In the genomic region with DNA sequence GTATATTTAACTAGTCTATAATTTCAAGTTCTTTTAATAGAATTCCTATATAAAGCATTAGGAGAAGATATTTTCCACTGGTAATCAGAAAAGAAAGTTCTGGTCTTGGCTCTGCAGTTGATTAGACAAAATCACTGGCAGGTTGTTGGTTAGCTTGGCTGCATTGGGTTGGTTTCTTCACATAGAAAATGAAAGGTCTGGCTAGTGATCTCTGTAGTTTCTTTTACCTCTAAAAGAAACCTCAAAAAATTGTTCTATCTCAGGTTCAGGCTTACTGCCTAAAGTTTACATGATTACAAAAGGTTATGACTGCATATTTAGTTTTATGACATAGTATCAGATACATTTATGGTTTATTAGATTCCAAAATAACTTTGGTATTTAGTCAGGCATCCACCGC, we compare ENCODE assay signal across 11 cellular contexts.
DNase-seq lines count a peak whose midpoint lies in the region; ATAC-seq and TF ChIP-seq lines count a peak whose summit lies in the region.
"Had no signal": no experiment of that assay in that cellular context is flagged by ENCODE, and none has a peak within 500 bp of the region (broad histone marks: within the 10 kb centered on the region; RNA-seq: fewer than 3 reads in every experiment).

No MANE protein-coding gene starts in this region.

- TF ChIP-seq CTCF in chondrocyte (IDR thresholded peaks at IDR 0.05): no peak

- H3K9me3 ChIP-seq in MG63: 0 out of 2 replicates have a peak, but pooled peaks cover 3% of the 10 kb centered on the region

- no peak overlapping the region for H3K4me3 Mint-ChIP-seq in chondrocyte (ENCODE audit: unreplicated experiment)
- H3K4me3 Mint-ChIP-seq: CD4-positive, alpha-beta T cell; naive B cell had no signal

- H3K4me1 Mint-ChIP-seq in chondrocyte (ENCODE audit: low read depth): peaks cover 25% of the 10 kb centered on the region
- H3K4me1 Mint-ChIP-seq: naive B cell had no signal

- intact Hi-C loops in head of caudate nucleus (cut with DNase I): no loop called here

- H3K4me3 ChIP-seq in MG63: no peak overlapping the region

- no peaks in the 10 kb centered on the region for H3K27me3 Mint-ChIP-seq in chondrocyte (ENCODE audit: low read depth)
- H3K27me3 Mint-ChIP-seq: CD4-positive, alpha-beta T cell; naive B cell had no signal

- DNase-seq in chondrocyte (ENCODE audit: low spot score) (no peak), head of caudate nucleus (no peak), DMS53 (lab: John Stamatoyannopoulos, UW) (no peak), MG63 (no peak)
- no peak for DNase-seq in activated CD4-positive, alpha-beta T cell treated with anti-CD3 and anti-CD28 coated beads, Interleukin-2, amount 50 U/mL, for 4 hours
- DNase-seq: CD4-positive, alpha-beta T cell; cerebellar nuclear complex; naive B cell had no signal

- peaks cover 7% of the 10 kb centered on the region for H3K9me3 Mint-ChIP-seq in chondrocyte (ENCODE audit: low read depth)
- H3K9me3 Mint-ChIP-seq: CD4-positive, alpha-beta T cell had no signal

- no peaks in the 10 kb centered on the region for H3K27me3 ChIP-seq in MG63

- peaks cover 7% of the 10 kb centered on the region for H3K36me3 Mint-ChIP-seq in chondrocyte (ENCODE audit: low read depth)
- H3K36me3 Mint-ChIP-seq: naive B cell had no signal

- peak overlapping the region; percentile 6 for H3K27ac Mint-ChIP-seq in chondrocyte (ENCODE audit: unreplicated experiment)
- H3K27ac Mint-ChIP-seq: CD4-positive, alpha-beta T cell; naive B cell had no signal

- H3K36me3 ChIP-seq in MG63: no peaks in the 10 kb centered on the region

- peak; percentile 52 for ATAC-seq in GM18858 (IDR thresholded peaks at IDR 0.05; ENCODE audit: unreplicated experiment)
- ATAC-seq in GM21529 (IDR thresholded peaks at IDR 0.05; ENCODE audit: unreplicated experiment): peak; percentile 71
- ATAC-seq in HG03108 (IDR thresholded peaks at IDR 0.05; ENCODE audit: unreplicated experiment): peak; percentile 71
